8 cellular contexts compared by ENCODE assay signal in genomic region chr2:170409164-170409535, GRCh38.
DNase-seq lines count a peak whose midpoint lies in the region; ATAC-seq and TF ChIP-seq lines count a peak whose summit lies in the region.

No MANE protein-coding gene starts in this region.

- intact Hi-C loops in Panc1 (cut with micrococcal nuclease; ENCODE audit: unreplicated experiment) = loop anchor here (10.0 kb wide), 1 partner anchor 406 kb away; the partner anchor contains the start of gene GAD1

- in situ Hi-C loops in Panc1 (cut with HindIII; ENCODE audit: low pct_unique_long_range_greater_than_20kb, low sequenced_read_pairs) = no loop called here

- peak; percentile 38 for DNase-seq in DMS153 (lab: John Stamatoyannopoulos, UW)
- DNase-seq in KG1 (lab: John Stamatoyannopoulos, UW) = peak; percentile 52
- DNase-seq in Panc1 (ENCODE audit: low read depth, low spot score) = no peak
- peak; percentile 72 to 80 for DNase-seq in activated T-cell treated with anti-CD3 and anti-CD28 coated beads, Interleukin-2, amount 50 U/mL, for 48 hours
- DNase-seq in fibroblast of mammary gland (ENCODE audit: low read depth) = peak; percentile 72

- no peak overlapping the region for H3K27ac ChIP-seq in Panc1 (ENCODE audit: low read length)
- H3K27ac ChIP-seq in neutrophil = no peak overlapping the region
- no peak overlapping the region for H3K27ac ChIP-seq in subcutaneous abdominal adipose tissue (ENCODE audit: low read depth, low read length)

- H3K9me3 ChIP-seq in Panc1 (ENCODE audit: control insufficient read depth, insufficient read depth, low read depth, low read length) = no peaks in the 10 kb centered on the region
- H3K9me3 ChIP-seq in neutrophil = no peaks in the 10 kb centered on the region
- no peaks in the 10 kb centered on the region for H3K9me3 ChIP-seq in subcutaneous abdominal adipose tissue (ENCODE audit: control insufficient read depth in 5 of 5, low read length in 5 of 5)

- POLR2A ChIA-PET in Panc1 (lab: Charles Lee) = no interaction called here

- no peaks in the 10 kb centered on the region for H3K4me1 ChIP-seq in Panc1 (ENCODE audit: control insufficient read depth, insufficient read depth, low read length)
- no peaks in the 10 kb centered on the region for H3K4me1 ChIP-seq in neutrophil (ENCODE audit: control insufficient read depth in 1 of 2, insufficient read depth in 1 of 2, low read depth in 1 of 2, low read length in 1 of 2)
- H3K4me1 ChIP-seq in subcutaneous abdominal adipose tissue (ENCODE audit: control insufficient read depth in 5 of 5, insufficient read depth in 5 of 5, low read length in 5 of 5) = peaks cover 0 to 10% (median 4%) of the 10 kb centered on the region in 5 donors

- H3K27me3 ChIP-seq in Panc1 (ENCODE audit: control insufficient read depth, insufficient read depth, low read length) (peaks cover 3% of the 10 kb centered on the region; the same call in 1 of the 2 replicates), neutrophil (peaks cover 43% of the 10 kb centered on the region), subcutaneous abdominal adipose tissue (ENCODE audit: control insufficient read depth in 5 of 5, insufficient read depth in 4 of 5, low read length in 5 of 5) (peaks cover 0 to 6% (median 5%) of the 10 kb centered on the region in 5 donors)

- TF ChIP-seq CTCF in Panc1 (IDR thresholded peaks at IDR 0.05) (peak; percentile 93), fibroblast of mammary gland (conservative IDR thresholded peaks at IDR 0.05; ENCODE audit: control insufficient read depth, insufficient read depth, low read depth, low read length) (peak; percentile 82), neutrophil (IDR thresholded peaks at IDR 0.05) (peak; percentile 68)

- no TSS peak for BruUV-seq in Panc1 (replicated peaks; lab: Mats Ljungman, UMichigan)

- H3K4me3 ChIP-seq in Panc1 (ENCODE audit: low read depth in 2 of 2, low read length in 2 of 2) = no peak overlapping the region
- H3K4me3 ChIP-seq in fibroblast of mammary gland (ENCODE audit: control insufficient read depth, low read depth, low read length) = no peak overlapping the region
- no peak overlapping the region for H3K4me3 ChIP-seq in neutrophil (ENCODE audit: low read depth in 1 of 2, low read length in 1 of 2)
- H3K4me3 ChIP-seq in subcutaneous abdominal adipose tissue (ENCODE audit: low read depth in 1 of 5, low read length in 5 of 5) = peak overlapping the region in 3 of 5 donors; percentile 20 to 44 (median 22)

- ATAC-seq in Panc1 (peak; percentile 68; the same call in 1 of the 2 replicates), HG02885 (IDR thresholded peaks at IDR 0.05; ENCODE audit: poor library complexity, unreplicated experiment) (no peak)

- H3K9ac ChIP-seq in subcutaneous abdominal adipose tissue (ENCODE audit: low read length in 5 of 5) = no peak overlapping the region

- H3K36me3 ChIP-seq in Panc1 (ENCODE audit: control insufficient read depth, insufficient read depth, low read length) (no peaks in the 10 kb centered on the region), neutrophil (no peaks in the 10 kb centered on the region), subcutaneous abdominal adipose tissue (ENCODE audit: control insufficient read depth in 5 of 5, insufficient read depth in 5 of 5, low read length in 5 of 5) (no peaks in the 10 kb centered on the region)

- CTCF ChIA-PET in Panc1 (lab: Charles Lee) = interaction anchor here (0.6 to 0.9 kb wide), 2 partner anchors 401 to 411 kb away, joined by 3 to 7 read pairs; no protein-coding TSS in a partner anchor

Comparison
In these comparisons a context has a peak if more than half of its experiments do, and no peak if none do; other contexts are left out.
1. H3K4me3 ChIP-seq: peak in subcutaneous abdominal adipose tissue (3 of 5); none in Panc1 (0 of 2), fibroblast of mammary gland (single experiment) and neutrophil (0 of 2).
2. Peak in every context shown above with its lines, with median percentiles within 50 percentile points of each other: CTCF ChIP-seq.